In the genomic region with DNA sequence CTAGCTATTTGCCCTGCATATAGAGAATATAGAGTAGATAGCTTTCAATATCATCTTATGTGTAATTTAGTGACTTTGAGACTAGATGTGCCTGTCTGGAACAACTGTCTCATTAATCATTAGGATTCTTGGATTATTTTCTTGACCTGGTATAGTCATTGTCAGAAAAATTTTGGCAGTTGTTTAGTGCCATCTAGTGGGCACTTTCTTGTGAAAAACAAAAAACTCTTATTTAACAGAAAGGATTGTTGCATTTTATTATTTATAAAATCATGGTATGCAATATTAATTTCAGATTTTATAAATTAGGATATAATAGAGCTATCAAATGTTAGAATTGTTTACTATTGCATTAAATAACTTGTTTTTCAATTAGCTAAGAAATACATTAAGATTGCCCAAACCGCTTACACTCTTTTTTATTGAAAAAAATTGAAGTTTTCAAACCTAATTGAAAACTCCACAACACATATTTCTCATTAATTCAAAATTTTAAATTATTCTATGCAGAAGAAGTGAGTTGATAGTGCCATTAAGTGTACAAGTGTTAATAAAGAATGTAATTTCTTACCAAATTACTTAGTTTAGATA, we compare ENCODE assay signal across 8 cellular contexts.
A peak's percentile ranks its signal among the peaks of the same experiment; 100 is the strongest.
DNase-seq lines count a peak whose midpoint lies in the region; ATAC-seq, FAIRE-seq and TF ChIP-seq lines count a peak whose summit lies in the region.

No MANE protein-coding gene starts in this region.

- H2AK5ac ChIP-seq in mesenchymal stem cell (ENCODE audit: low read length, severe bottlenecking) = no peak overlapping the region

- no peak overlapping the region for H3K4me2 ChIP-seq in mesenchymal stem cell (ENCODE audit: low read length, poor library complexity, severe bottlenecking)

- peak; percentile 24 for TF ChIP-seq CTCF in bronchial epithelial cell (IDR thresholded peaks at IDR 0.05; ENCODE audit: insufficient read depth, low read length, severe bottlenecking)

- no peak overlapping the region for H3K4me3 ChIP-seq in bronchial epithelial cell (ENCODE audit: low read depth, low read length)
- no peak overlapping the region for H3K4me3 ChIP-seq in mesenchymal stem cell (ENCODE audit: insufficient read depth in 1 of 2, low read depth in 1 of 2, low read length in 2 of 2)

- no peaks in the 10 kb centered on the region for H3K9me3 ChIP-seq in mesenchymal stem cell (ENCODE audit: control insufficient read depth, low read length)

- no peak overlapping the region for H3K18ac ChIP-seq in mesenchymal stem cell (ENCODE audit: low read depth in 1 of 2, low read length in 2 of 2)

- H2BK15ac ChIP-seq in mesenchymal stem cell (ENCODE audit: low read depth, poor library complexity, severe bottlenecking) = no peak overlapping the region

- FAIRE-seq in bronchial epithelial cell (lab: Jason Lieb, UNC) = no peak

- H3K27me3 ChIP-seq in bronchial epithelial cell (ENCODE audit: control insufficient read depth, insufficient read depth, low read length) = no peaks in the 10 kb centered on the region
- no peaks in the 10 kb centered on the region for H3K27me3 ChIP-seq in mesenchymal stem cell (ENCODE audit: control insufficient read depth in 1 of 2, insufficient read depth in 1 of 2, low read length in 2 of 2)

- intact Hi-C loops in activated CD4-positive, alpha-beta T cell treated with anti-CD3 and anti-CD28 coated beads, Interleukin-2, amount 10 ng/mL, durations not matched to agents 24 days and 14 days (cut with micrococcal nuclease) = loop anchor here (1.0 to 10.0 kb wide), 4 partner anchors 227 to 1104 kb away; a partner anchor contains a TSS

- no peak overlapping the region for H3K14ac ChIP-seq in mesenchymal stem cell (ENCODE audit: low read length in 2 of 2)

- no peak overlapping the region for H3K27ac ChIP-seq in mesenchymal stem cell (ENCODE audit: low read length, poor library complexity, severe bottlenecking)

- no peaks in the 10 kb centered on the region for H3K79me1 ChIP-seq in mesenchymal stem cell (replicated peaks; ENCODE audit: low read length, poor library complexity, severe bottlenecking)

- peaks cover 4% of the 10 kb centered on the region for H3K4me1 ChIP-seq in mesenchymal stem cell (ENCODE audit: control insufficient read depth, insufficient read depth, low read depth, low read length)

- DNase-seq in activated CD4-positive, alpha-beta T cell treated with anti-CD3 and anti-CD28 coated beads, Interleukin-2, amount 10 ng/mL, durations not matched to agents 24 days and 14 days = peak; percentile 65
- no peak for DNase-seq in activated CD4-positive, alpha-beta T cell treated with anti-CD3 and anti-CD28 coated beads for 48 hours
- DNase-seq in NCI-H1417 treated with DMSO at 0.1 percent for 48 hours (lab: John Stamatoyannopoulos, UW) (peak; percentile 36), bronchial epithelial cell (ENCODE audit: low read depth) (peak; percentile 57), mesenchymal stem cell (peak; percentile 53)

- no peak overlapping the region for H2BK120ac ChIP-seq in mesenchymal stem cell (ENCODE audit: low read depth, low read length)

- WGBS in mesenchymal stem cell = 100% methylated on average over 1 of the region's 1 CpG

- H4K8ac ChIP-seq in mesenchymal stem cell (ENCODE audit: low read length) = no peak overlapping the region

- no peak overlapping the region for H2BK5ac ChIP-seq in mesenchymal stem cell (ENCODE audit: low read depth, low read length, poor library complexity, severe bottlenecking)

- no peaks in the 10 kb centered on the region for H3K36me3 Mint-ChIP-seq in activated CD4-positive, alpha-beta T cell treated with anti-CD3 and anti-CD28 coated beads, Interleukin-2, amount 10 ng/mL, durations not matched to agents 24 days and 14 days (ENCODE audit: low read depth)

- no peak overlapping the region for H2BK12ac ChIP-seq in mesenchymal stem cell (ENCODE audit: low read length in 2 of 2)

- H4K91ac ChIP-seq in mesenchymal stem cell (ENCODE audit: low read length) = no peak overlapping the region

- no peaks in the 10 kb centered on the region for H3K4me1 Mint-ChIP-seq in activated CD4-positive, alpha-beta T cell treated with anti-CD3 and anti-CD28 coated beads, Interleukin-2, amount 10 ng/mL, durations not matched to agents 24 days and 14 days

- H3K9me3 Mint-ChIP-seq in activated CD4-positive, alpha-beta T cell treated with anti-CD3 and anti-CD28 coated beads, Interleukin-2, amount 10 ng/mL, durations not matched to agents 24 days and 14 days = no peaks in the 10 kb centered on the region

- no peak overlapping the region for H3K4ac ChIP-seq in mesenchymal stem cell (ENCODE audit: low read depth in 1 of 2, low read length in 2 of 2)

- H3K36me3 ChIP-seq in bronchial epithelial cell (ENCODE audit: control insufficient read depth, insufficient read depth, low read length) (no peaks in the 10 kb centered on the region), mesenchymal stem cell (ENCODE audit: control insufficient read depth in 1 of 2, insufficient read depth in 2 of 2, low read depth in 1 of 2, low read length in 2 of 2) (no peaks in the 10 kb centered on the region)

- H3K4me3 Mint-ChIP-seq in activated CD4-positive, alpha-beta T cell treated with anti-CD3 and anti-CD28 coated beads, Interleukin-2, amount 10 ng/mL, durations not matched to agents 24 days and 14 days = no peak overlapping the region

- H3K27me3 Mint-ChIP-seq in activated CD4-positive, alpha-beta T cell treated with anti-CD3 and anti-CD28 coated beads, Interleukin-2, amount 10 ng/mL, durations not matched to agents 24 days and 14 days = peaks cover 4% of the 10 kb centered on the region

- ATAC-seq in HG02840 (IDR thresholded peaks at IDR 0.05; ENCODE audit: low FRiP score, unreplicated experiment) (no peak), GM21367 (IDR thresholded peaks at IDR 0.05; ENCODE audit: unreplicated experiment) (no peak), HG03097 (IDR thresholded peaks at IDR 0.05; ENCODE audit: low FRiP score, unreplicated experiment) (no peak)

- H2AFZ ChIP-seq in mesenchymal stem cell (ENCODE audit: low read depth, low read length) = no peak overlapping the region

- no peak overlapping the region for H3K27ac Mint-ChIP-seq in activated CD4-positive, alpha-beta T cell treated with anti-CD3 and anti-CD28 coated beads, Interleukin-2, amount 10 ng/mL, durations not matched to agents 24 days and 14 days

- no peak overlapping the region for H3K9ac ChIP-seq in mesenchymal stem cell (ENCODE audit: low read length)

- no peak overlapping the region for H3K23ac ChIP-seq in mesenchymal stem cell (ENCODE audit: low read length in 2 of 2)
